ENCODE assay signal across 8 cellular contexts in the genomic region with DNA sequence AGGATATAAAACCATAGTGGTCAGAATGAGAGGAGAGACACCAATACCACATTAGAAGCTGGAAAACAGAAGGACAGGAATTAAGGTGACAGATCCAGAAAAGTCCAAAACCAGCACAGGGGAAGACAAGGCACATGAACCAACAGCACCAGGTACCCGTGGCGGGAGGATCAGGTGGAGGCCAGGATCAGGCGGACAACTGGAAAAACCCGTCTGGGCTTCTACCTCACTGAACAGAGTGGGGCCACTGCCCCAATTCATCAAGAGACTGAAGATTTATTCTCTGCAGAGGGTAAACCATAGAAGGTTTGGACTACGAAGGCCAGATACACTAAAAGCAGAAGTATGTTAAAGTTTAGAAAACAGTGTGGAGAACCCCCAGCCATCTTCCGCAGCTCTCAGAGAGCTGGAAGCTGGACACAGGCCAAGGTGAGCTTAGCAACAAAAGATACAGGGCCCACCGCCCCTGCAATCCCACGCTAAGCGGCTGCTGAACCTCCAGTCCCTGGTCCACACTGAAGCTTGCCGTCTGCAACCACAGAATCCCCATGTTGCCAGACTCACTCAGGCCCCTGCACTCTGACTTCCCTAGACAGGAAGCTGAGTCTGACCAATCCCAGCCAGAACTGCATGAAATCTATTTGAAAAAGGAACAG. TPM values are rescaled to one million over a fixed set of nuclear protein-coding genes. Genes with fewer than 3 reads are reported as not detected.
DNase-seq lines count a peak whose midpoint lies in the region; ATAC-seq, FAIRE-seq and TF ChIP-seq lines count a peak whose summit lies in the region.

No MANE protein-coding gene starts in this region.

- H3K4ac ChIP-seq in trophoblast cell (ENCODE audit: low read depth, low read length) = peak overlapping the region; percentile 52

- H3K9me3 ChIP-seq in trophoblast cell (ENCODE audit: insufficient read depth, low read depth, low read length) = peaks cover 2% of the 10 kb centered on the region

- peak overlapping the region; percentile 33 for H2BK12ac ChIP-seq in trophoblast cell (ENCODE audit: low read length)

- no peak for ATAC-seq in HG02870 (IDR thresholded peaks at IDR 0.05; ENCODE audit: unreplicated experiment)
- no peak for ATAC-seq in GM19463 (IDR thresholded peaks at IDR 0.05; ENCODE audit: unreplicated experiment)

- H3K4me3 ChIP-seq in brain microvascular endothelial cell (ENCODE audit: low read depth, low read length) = no peak overlapping the region
- H3K4me3 ChIP-seq in trophoblast cell (ENCODE audit: low read depth, low read length) = no peak overlapping the region

- H2BK5ac ChIP-seq in trophoblast cell (ENCODE audit: low read depth, low read length, poor library complexity) = peak overlapping the region; percentile 68

- H3K9ac ChIP-seq in trophoblast cell (ENCODE audit: low read length) = no peak overlapping the region

- in situ Hi-C loops in brain microvascular endothelial cell (cut with HindIII; ENCODE audit: low pct_ligation_motif_present, low sequenced_read_pairs) = no loop called here

- H2BK120ac ChIP-seq in trophoblast cell (ENCODE audit: insufficient read depth, low read length, poor library complexity) = peak overlapping the region; percentile 75

- H3K4me2 ChIP-seq in trophoblast cell (ENCODE audit: low read length) = peak overlapping the region; percentile 23

- DNase-seq in GM12891 (ENCODE audit: insufficient read length, low spot score) (peak; percentile 24), brain microvascular endothelial cell (peak; percentile 75), trophoblast cell (peak in 1 of 2 donors; percentile 67), NCI-H748 (lab: John Stamatoyannopoulos, UW; ENCODE audit: unreplicated experiment) (no peak)
- no peak for DNase-seq in activated CD4-positive, CD25-positive, alpha-beta regulatory T cell (lab: John Stamatoyannopoulos, UW)

- H3K27ac ChIP-seq in brain microvascular endothelial cell (peak overlapping the region; percentile 74), trophoblast cell (ENCODE audit: low read depth, low read length) (peak overlapping the region; percentile 83)

- no peak overlapping the region for H4K12ac ChIP-seq in trophoblast cell (ENCODE audit: low read depth, low read length)

- TF ChIP-seq EP300 in Ishikawa (IDR thresholded peaks at IDR 0.05; ENCODE audit: borderline replicate concordance) = no peak

- peak overlapping the region; percentile 94 for H3K14ac ChIP-seq in trophoblast cell (ENCODE audit: low read length)

- H3K27me3 ChIP-seq in brain microvascular endothelial cell (replicated peaks) = no peaks in the 10 kb centered on the region
- H3K27me3 ChIP-seq in trophoblast cell (ENCODE audit: insufficient read depth, low read length) = no peaks in the 10 kb centered on the region

- no peak for TF ChIP-seq POLR2A in GM12891 (IDR thresholded peaks at IDR 0.05; ENCODE audit: low read depth, low read length)

- peaks cover 8 to 14% of the 10 kb centered on the region in 2 experiments for H3K4me1 ChIP-seq in trophoblast cell (ENCODE audit: control insufficient read depth in 1 of 2, insufficient read depth in 2 of 2, low read length in 2 of 2)

- peak overlapping the region; percentile 94 for H3K18ac ChIP-seq in trophoblast cell (ENCODE audit: low read length)

- peaks cover 4% of the 10 kb centered on the region for H3K79me2 ChIP-seq in trophoblast cell (ENCODE audit: control insufficient read depth, insufficient read depth, low read length, poor library complexity)

- peak overlapping the region; percentile 75 for H2AFZ ChIP-seq in trophoblast cell (ENCODE audit: insufficient read depth, low read length, poor library complexity)

- H3K23ac ChIP-seq in trophoblast cell (ENCODE audit: low read length) = no peak overlapping the region

- TF ChIP-seq CTCF in brain microvascular endothelial cell (IDR thresholded peaks at IDR 0.05; ENCODE audit: low read depth, low read length, missing control alignments) = no peak

- no peak for FAIRE-seq in GM12891 (lab: Jason Lieb, UNC)

- peak overlapping the region; percentile 76 for H2AK5ac ChIP-seq in trophoblast cell (ENCODE audit: low read length)

- peak overlapping the region; percentile 74 for H4K8ac ChIP-seq in trophoblast cell (ENCODE audit: low read depth, low read length)

- TF ChIP-seq RAD21 in Ishikawa (IDR thresholded peaks at IDR 0.05; ENCODE audit: low read depth) = no peak

- H4K91ac ChIP-seq in trophoblast cell (ENCODE audit: low read depth, low read length) = peak overlapping the region; percentile 63

- no peaks in the 10 kb centered on the region for H3K36me3 ChIP-seq in brain microvascular endothelial cell (replicated peaks)
- peaks cover 2% of the 10 kb centered on the region in 2 experiments for H3K36me3 ChIP-seq in trophoblast cell (ENCODE audit: control insufficient read depth in 1 of 2, insufficient read depth in 2 of 2, low read length in 2 of 2)

- peaks cover 5% of the 10 kb centered on the region for H3K79me1 ChIP-seq in trophoblast cell (ENCODE audit: low read length)

- no CpG with 5 or more reads among the region's 10 CpGs for WGBS in trophoblast cell (ENCODE audit: extremely low coverage, insufficient coverage, insufficient read length)

TF ChIP-seq in GM12891, 5 proteins besides CTCF, POLR2A, EP300 and RAD21:
- no peak for TF ChIP-seq POLR2AphosphoS5 (IDR thresholded peaks at IDR 0.05; ENCODE audit: low read depth, low read length)
- TF ChIP-seq POU2F2 (IDR thresholded peaks at IDR 0.05; ENCODE audit: low read depth, low read length) = no peak
TF ChIP-seq in GM12891: peak in this region for 0.

TF ChIP-seq in Ishikawa, 13 proteins besides CTCF, POLR2A, EP300 and RAD21:
- TF ChIP-seq NFIC (IDR thresholded peaks at IDR 0.05) = no peak
- no peak for TF ChIP-seq EGR1 (IDR thresholded peaks at IDR 0.05)
- TF ChIP-seq CREB1 (IDR thresholded peaks at IDR 0.05; ENCODE audit: low read depth) = no peak
- no peak for TF ChIP-seq USF1 (IDR thresholded peaks at IDR 0.05)
- TF ChIP-seq MAX (IDR thresholded peaks at IDR 0.05) = 0 out of 2 replicates have a peak, but pooled peaks have one; percentile 18
- TF ChIP-seq ZBTB7A (IDR thresholded peaks at IDR 0.05; ENCODE audit: low read depth) = no peak

RNA-seq across cellular contexts. Expression of gene ABHD12, which starts 29.9 kb away (rescaled TPM):
- polyA plus RNA-seq in GM12891 (2012; ENCODE audit: low read depth, missing spikeins) = 29.2 TPM
- polyA plus RNA-seq in trophoblast cell (2013) = 66.8 and 67.8 TPM in 2 replicates

RNA-seq across cellular contexts. Expression of gene GINS1, which starts 46.7 kb away (rescaled TPM):
- polyA plus RNA-seq in GM12891 (2012; ENCODE audit: low read depth, missing spikeins) = 7.8 TPM
- polyA plus RNA-seq in trophoblast cell (2013) = 14.3 and 14.7 TPM in 2 replicates

Comparison
In these comparisons a context has a peak if more than half of its experiments do, and no peak if none do; other contexts are left out.
1. DNase-seq: peak in GM12891 (single experiment) and brain microvascular endothelial cell (single experiment); none in NCI-H748 (single experiment) and activated CD4-positive, CD25-positive, alpha-beta regulatory T cell (0 of 4).